Comparison of ENCODE assay signal across 1 cellular context in genomic region chr10:100742067-100742771, GRCh38.
TF ChIP-seq lines count a peak whose summit lies in the region.

No MANE protein-coding gene starts in this region.

TF ChIP-seq in H1, 55 proteins besides CTCF, POLR2A, EP300 and RAD21:
- TF ChIP-seq KDM5A (IDR thresholded peaks at IDR 0.05; ENCODE audit: low read length) (no peak), RFX5 (IDR thresholded peaks at IDR 0.05; ENCODE audit: borderline replicate concordance, low read depth, low read length) (no peak), EZH2 (IDR thresholded peaks at IDR 0.05; ENCODE audit: low read depth, low read length, severe bottlenecking) (peak; percentile 89), CBX8 (IDR thresholded peaks at IDR 0.05; ENCODE audit: borderline replicate concordance, low read depth, low read length) (peak; percentile 92; the same call in 1 of the 2 replicates), ASH2L (IDR thresholded peaks at IDR 0.05; ENCODE audit: low read length) (no peak), RNF2 (IDR thresholded peaks at IDR 0.05; ENCODE audit: borderline replicate concordance, low read depth, low read length, missing control alignments, poor library complexity, severe bottlenecking) (peak; percentile 67), CTBP2 (IDR thresholded peaks at IDR 0.05; ENCODE audit: borderline replicate concordance, insufficient read depth, insufficient read length, low read length) (peak; percentile 23), SUZ12 (IDR thresholded peaks at IDR 0.05; ENCODE audit: low read length) (peak; percentile 94), YY1 (IDR thresholded peaks at IDR 0.05; ENCODE audit: low read depth, low read length) (no peak), CHD7 (IDR thresholded peaks at IDR 0.05; ENCODE audit: insufficient replicate concordance, low read length) (no peak)
